Comparison of ENCODE assay signal across 13 cellular contexts in genomic region chr2:61193670-61194561, GRCh38. TPM values are rescaled to one million over a fixed set of nuclear protein-coding genes. Genes with fewer than 3 reads are reported as not detected.
DNase-seq lines count a peak whose midpoint lies in the region; FAIRE-seq and TF ChIP-seq lines count a peak whose summit lies in the region.
"Had no signal": no experiment of that assay in that cellular context is flagged by ENCODE, and none has a peak within 500 bp of the region (broad histone marks: within the 10 kb centered on the region; RNA-seq: fewer than 3 reads in every experiment).

No MANE protein-coding gene starts in this region.

- TF ChIP-seq CTCF in astrocyte (IDR thresholded peaks at IDR 0.05; ENCODE audit: insufficient read depth, low read depth, low read length) (no peak), neutrophil (IDR thresholded peaks at IDR 0.05) (no peak), dorsolateral prefrontal cortex (IDR thresholded peaks at IDR 0.05 in 54 of 56, conservative IDR thresholded peaks at IDR 0.05 in 2 of 56; ENCODE audit: low read depth in 1 of 56, partially characterized antibody in 56 of 56) (no peak)

- H3K4me2 ChIP-seq in astrocyte (ENCODE audit: low read length) = no peak overlapping the region

- TF ChIP-seq POLR2A in GM12892 (IDR thresholded peaks at IDR 0.05; ENCODE audit: low read depth, low read length) = no peak

- H3K9ac ChIP-seq in astrocyte (ENCODE audit: low read length) = no peak overlapping the region

- no peaks in the 10 kb centered on the region for H4K20me1 ChIP-seq in astrocyte (ENCODE audit: insufficient read depth, low read length)

- H3K27ac ChIP-seq in astrocyte (ENCODE audit: low read depth, low read length) (no peak overlapping the region), neutrophil (peak overlapping the region; percentile 29), dorsolateral prefrontal cortex (peak overlapping the region in 13 of 59 donors; percentile 2 to 39 (median 17))
- H3K27ac ChIP-seq: brain microvascular endothelial cell, psoas muscle had no signal

- DNase-seq in GM12892 (ENCODE audit: insufficient read length) (no peak), MV-4-11 (lab: John Stamatoyannopoulos, UW) (peak; percentile 36), astrocyte (ENCODE audit: low read depth) (no peak), dorsolateral prefrontal cortex (no peak), NK-92 (lab: John Stamatoyannopoulos, UW; ENCODE audit: unreplicated experiment) (no peak)
- no peak for DNase-seq in stimulated activated CD8-positive, alpha-beta memory T cell treated with anti-CD3 and anti-CD28 coated beads, Interleukin-4, amount 100 ng/mL, for 48 hours
- DNase-seq: brain microvascular endothelial cell; hypothalamus; mesendoderm; NCI-H2227 treated with DMSO at 0.1 percent for 48 hours; psoas muscle; stimulated activated CD4-positive, alpha-beta T cell treated with anti-CD3 and anti-CD28 coated beads, Interleukin-4, amount 100 ng/mL, for 24 hours had no signal

- H3K36me3 Mint-ChIP-seq in astrocyte (ENCODE audit: low read depth, unreplicated experiment) = peaks cover 5% of the 10 kb centered on the region

- H3K4me1 ChIP-seq in astrocyte (ENCODE audit: insufficient read depth, low read length) (no peaks in the 10 kb centered on the region), neutrophil (ENCODE audit: control insufficient read depth in 1 of 2, insufficient read depth in 1 of 2, low read depth in 1 of 2, low read length in 1 of 2) (no peaks in the 10 kb centered on the region)
- H3K4me1 ChIP-seq: psoas muscle had no signal

- no peaks in the 10 kb centered on the region for H3K27me3 ChIP-seq in astrocyte (ENCODE audit: insufficient read depth, low read length)
- H3K27me3 ChIP-seq in neutrophil = no peaks in the 10 kb centered on the region
- H3K27me3 ChIP-seq in dorsolateral prefrontal cortex = no peaks in the 10 kb centered on the region
- H3K27me3 ChIP-seq: brain microvascular endothelial cell had no signal

- no peaks in the 10 kb centered on the region for H3K4me1 Mint-ChIP-seq in astrocyte (ENCODE audit: low read depth, unreplicated experiment)

- no peak overlapping the region for H3K4me3 ChIP-seq in astrocyte (ENCODE audit: insufficient read depth, low read depth, low read length)
- H3K4me3 ChIP-seq in neutrophil (ENCODE audit: low read depth in 1 of 2, low read length in 1 of 2) = no peak overlapping the region
- no peak overlapping the region for H3K4me3 ChIP-seq in dorsolateral prefrontal cortex
- H3K4me3 ChIP-seq: psoas muscle had no signal

- H3K9me3 ChIP-seq in astrocyte (ENCODE audit: insufficient read depth, low read depth, low read length) = no peaks in the 10 kb centered on the region
- no peaks in the 10 kb centered on the region for H3K9me3 ChIP-seq in neutrophil
- H3K9me3 ChIP-seq: psoas muscle had no signal

- FAIRE-seq in GM12892 (lab: Jason Lieb, UNC) (peak; percentile 21), astrocyte (lab: Jason Lieb, UNC) (no peak)

- H3K36me3 ChIP-seq in astrocyte (ENCODE audit: insufficient read depth, low read length) (peaks cover 20% of the 10 kb centered on the region), neutrophil (peaks cover 84% of the 10 kb centered on the region)

- intact Hi-C loops in dorsolateral prefrontal cortex (cut with DNase I) = no loop called here

- peak overlapping the region; percentile 41 for H3K27ac Mint-ChIP-seq in astrocyte (ENCODE audit: unreplicated experiment)

- no peak overlapping the region for H2AFZ ChIP-seq in astrocyte (ENCODE audit: low read depth, low read length)

- H3K9me3 Mint-ChIP-seq in astrocyte (ENCODE audit: unreplicated experiment) = no peaks in the 10 kb centered on the region

- no peaks in the 10 kb centered on the region for H3K27me3 Mint-ChIP-seq in astrocyte (ENCODE audit: low read depth, unreplicated experiment)

- H3K79me2 ChIP-seq in astrocyte (ENCODE audit: insufficient read depth, low read length) = no peaks in the 10 kb centered on the region

- H3K4me3 Mint-ChIP-seq in astrocyte (ENCODE audit: unreplicated experiment) = no peak overlapping the region

RNA-seq across cellular contexts. Expression of gene C2orf74, which starts 31.9 kb away (rescaled TPM):
- 15.8 TPM for polyA plus RNA-seq in GM12892 (2012; ENCODE audit: missing spikeins)
- total RNA-seq in astrocyte = 9.0 and 11.5 TPM in 2 replicates
- total RNA-seq in dorsolateral prefrontal cortex = 10 to 100 TPM; 17.2 to 66.8 (median 35.1) TPM
